In the genomic region with DNA sequence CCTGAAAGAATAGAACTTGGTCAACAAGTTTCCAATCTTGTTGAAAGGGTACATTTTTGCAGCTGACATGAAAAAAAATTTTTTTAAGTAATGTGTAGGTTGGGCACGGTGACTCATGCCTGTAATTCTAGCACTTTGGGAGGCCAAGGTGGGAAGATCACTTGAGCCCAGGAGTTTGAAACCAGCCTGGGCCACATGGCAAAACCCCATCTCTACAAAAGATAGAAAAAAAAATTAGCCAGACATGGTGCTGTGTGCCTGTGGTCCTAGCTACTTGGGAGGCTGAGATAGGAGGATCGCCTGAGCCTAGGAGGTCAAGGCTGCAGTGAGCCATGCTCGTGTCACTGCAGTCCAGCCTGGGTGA, we compare ENCODE assay signal across 17 cellular contexts. TPM values are rescaled to one million over a fixed set of nuclear protein-coding genes. Genes with fewer than 3 reads are reported as not detected.
DNase-seq lines count a peak whose midpoint lies in the region; ATAC-seq and TF ChIP-seq lines count a peak whose summit lies in the region.
"Had no signal": no experiment of that assay in that cellular context is flagged by ENCODE, and none has a peak within 500 bp of the region (broad histone marks: within the 10 kb centered on the region; RNA-seq: fewer than 3 reads in every experiment).

No MANE protein-coding gene starts in this region.

- intact Hi-C loops in MCF 10A (cut with micrococcal nuclease) (no loop called here), breast epithelium (cut with DNase I; ENCODE audit: low total_unique reads) (no loop called here)

- ATAC-seq in HG03432 (IDR thresholded peaks at IDR 0.05; ENCODE audit: unreplicated experiment) = peak; percentile 31
- ATAC-seq in activated naive CD8-positive, alpha-beta T cell treated with anti-CD3 and anti-CD28 coated beads, Interleukin-2, amount 50 U/mL, for 24 hours = peak; percentile 60
- ATAC-seq in stimulated activated naive CD8-positive, alpha-beta T cell treated with anti-CD3 and anti-CD28 coated beads, Interleukin-15, Interleukin-2, amounts not matched to agents 100 U/mL and 50 U/mL, for 24 hours = peak; percentile 60

- no peak overlapping the region for H3K4me3 Mint-ChIP-seq in MCF 10A (ENCODE audit: unreplicated experiment)
- peak overlapping the region; percentile 59 for H3K4me3 Mint-ChIP-seq in activated naive CD8-positive, alpha-beta T cell treated with anti-CD3 and anti-CD28 coated beads, Interleukin-2, amount 50 U/mL, for 24 hours
- H3K4me3 Mint-ChIP-seq: IgD-negative memory B cell had no signal

- DNase-seq in MCF 10A (ENCODE audit: unreplicated experiment) (peak; percentile 18), breast epithelium (ENCODE audit: low spot score in 2 of 2) (no peak), DMS53 treated with DMSO at 0.1 percent for 48 hours (lab: John Stamatoyannopoulos, UW; ENCODE audit: unreplicated experiment) (no peak), T1000 (lab: John Stamatoyannopoulos, UW) (no peak), NCI-H1105 treated with DMSO at 0.1 percent for 48 hours (lab: John Stamatoyannopoulos, UW) (no peak)
- peak; percentile 59 for DNase-seq in activated naive CD8-positive, alpha-beta T cell treated with anti-CD3 and anti-CD28 coated beads, Interleukin-2, amount 50 U/mL, for 24 hours
- DNase-seq in stimulated activated naive CD8-positive, alpha-beta T cell treated with anti-CD3 and anti-CD28 coated beads, Interleukin-15, Interleukin-2, amounts not matched to agents 100 U/mL and 50 U/mL, for 24 hours = peak; percentile 58
- DNase-seq: AML-193, DMS153, islet precursor cell, mesenchymal stem cell, NCI-H1436, OCI-M1 had no signal

- H3K9me3 ChIP-seq in breast epithelium = no peaks in the 10 kb centered on the region
- H3K9me3 ChIP-seq: neutrophil had no signal

- H3K36me3 ChIP-seq in breast epithelium = no peaks in the 10 kb centered on the region
- H3K36me3 ChIP-seq: neutrophil had no signal

- TF ChIP-seq CTCF in MCF 10A (IDR thresholded peaks at IDR 0.05; ENCODE audit: unreplicated experiment) = no peak
- no peak for TF ChIP-seq CTCF in breast epithelium (IDR thresholded peaks at IDR 0.05)

- no peak for TF ChIP-seq POLR2A in breast epithelium (IDR thresholded peaks at IDR 0.05)

- CTCF ChIA-PET in MCF 10A (lab: Yijun Ruan, JAX) = interaction anchor here (1.4 to 4.0 kb wide), 2 partner anchors 8 to 10 kb away, joined by 3 to 24 read pairs; no protein-coding TSS in a partner anchor

- H3K4me1 ChIP-seq in breast epithelium = no peaks in the 10 kb centered on the region

- POLR2A ChIA-PET in MCF 10A (lab: Yijun Ruan, JAX) = interaction anchor here (0.9 to 3.1 kb wide), 3 partner anchors 15 to 401 kb away, joined by 3 to 18 read pairs (median 12); partner anchors contain the start of genes EED and PICALM

- peaks cover 18% of the 10 kb centered on the region for H3K4me1 Mint-ChIP-seq in MCF 10A (ENCODE audit: insufficient read depth, unreplicated experiment)
- peaks cover 75% of the 10 kb centered on the region for H3K4me1 Mint-ChIP-seq in activated naive CD8-positive, alpha-beta T cell treated with anti-CD3 and anti-CD28 coated beads, Interleukin-2, amount 50 U/mL, for 24 hours

- peaks cover 6% of the 10 kb centered on the region for H3K36me3 Mint-ChIP-seq in MCF 10A (ENCODE audit: insufficient read depth, unreplicated experiment)
- H3K36me3 Mint-ChIP-seq in activated naive CD8-positive, alpha-beta T cell treated with anti-CD3 and anti-CD28 coated beads, Interleukin-2, amount 50 U/mL, for 24 hours (ENCODE audit: low read depth) = peaks cover 8% of the 10 kb centered on the region
- H3K36me3 Mint-ChIP-seq: IgD-negative memory B cell had no signal

- H3K9me3 Mint-ChIP-seq in MCF 10A (ENCODE audit: unreplicated experiment) = no peaks in the 10 kb centered on the region
- peaks cover 5% of the 10 kb centered on the region for H3K9me3 Mint-ChIP-seq in activated naive CD8-positive, alpha-beta T cell treated with anti-CD3 and anti-CD28 coated beads, Interleukin-2, amount 50 U/mL, for 24 hours
- H3K9me3 Mint-ChIP-seq: IgD-negative memory B cell had no signal

- H3K27me3 ChIP-seq in breast epithelium = no peaks in the 10 kb centered on the region
- H3K27me3 ChIP-seq: neutrophil had no signal

- H3K27ac Mint-ChIP-seq in MCF 10A (ENCODE audit: low read depth, unreplicated experiment) = no peak overlapping the region
- H3K27ac Mint-ChIP-seq in activated naive CD8-positive, alpha-beta T cell treated with anti-CD3 and anti-CD28 coated beads, Interleukin-2, amount 50 U/mL, for 24 hours = peak overlapping the region; percentile 98
- H3K27ac Mint-ChIP-seq: IgD-negative memory B cell had no signal

- H3K4me3 ChIP-seq in breast epithelium = no peak overlapping the region

- H3K27me3 Mint-ChIP-seq in MCF 10A (ENCODE audit: insufficient read depth, unreplicated experiment) = no peaks in the 10 kb centered on the region
- no peaks in the 10 kb centered on the region for H3K27me3 Mint-ChIP-seq in activated naive CD8-positive, alpha-beta T cell treated with anti-CD3 and anti-CD28 coated beads, Interleukin-2, amount 50 U/mL, for 24 hours
- H3K27me3 Mint-ChIP-seq: IgD-negative memory B cell had no signal

- H3K27ac ChIP-seq in breast epithelium = no peak overlapping the region
- H3K27ac ChIP-seq: epithelial cell of prostate, neutrophil had no signal

- BruUV-seq in MCF 10A (replicated peaks; lab: Mats Ljungman, UMichigan) = no TSS peak

RNA-seq across cellular contexts. Expression of gene EED, which starts 15.6 kb away (rescaled TPM):
- total RNA-seq in MCF 10A (2022) (20.9 and 22.9 TPM in 2 replicates), breast epithelium (10 to 100 TPM; 14.6 to 39.4 (median 26.2) TPM)

Comparison
In these comparisons a context has a peak if more than half of its experiments do, and no peak if none do; other contexts are left out.
1. DNase-seq: peak in MCF 10A (single experiment), activated naive CD8-positive, alpha-beta T cell treated with anti-CD3 and anti-CD28 coated beads, Interleukin-2, amount 50 U/mL, for 24 hours (single experiment) and stimulated activated naive CD8-positive, alpha-beta T cell treated with anti-CD3 and anti-CD28 coated beads, Interleukin-15, Interleukin-2, amounts not matched to agents 100 U/mL and 50 U/mL, for 24 hours (single experiment); none in breast epithelium (0 of 2), DMS53 treated with DMSO at 0.1 percent for 48 hours (single experiment), T1000 (single experiment) and NCI-H1105 treated with DMSO at 0.1 percent for 48 hours (single experiment).
2. Peak in every context shown above with its lines, with median percentiles within 50 percentile points of each other: ATAC-seq.